8 cellular contexts compared by ENCODE assay signal in the genomic region with DNA sequence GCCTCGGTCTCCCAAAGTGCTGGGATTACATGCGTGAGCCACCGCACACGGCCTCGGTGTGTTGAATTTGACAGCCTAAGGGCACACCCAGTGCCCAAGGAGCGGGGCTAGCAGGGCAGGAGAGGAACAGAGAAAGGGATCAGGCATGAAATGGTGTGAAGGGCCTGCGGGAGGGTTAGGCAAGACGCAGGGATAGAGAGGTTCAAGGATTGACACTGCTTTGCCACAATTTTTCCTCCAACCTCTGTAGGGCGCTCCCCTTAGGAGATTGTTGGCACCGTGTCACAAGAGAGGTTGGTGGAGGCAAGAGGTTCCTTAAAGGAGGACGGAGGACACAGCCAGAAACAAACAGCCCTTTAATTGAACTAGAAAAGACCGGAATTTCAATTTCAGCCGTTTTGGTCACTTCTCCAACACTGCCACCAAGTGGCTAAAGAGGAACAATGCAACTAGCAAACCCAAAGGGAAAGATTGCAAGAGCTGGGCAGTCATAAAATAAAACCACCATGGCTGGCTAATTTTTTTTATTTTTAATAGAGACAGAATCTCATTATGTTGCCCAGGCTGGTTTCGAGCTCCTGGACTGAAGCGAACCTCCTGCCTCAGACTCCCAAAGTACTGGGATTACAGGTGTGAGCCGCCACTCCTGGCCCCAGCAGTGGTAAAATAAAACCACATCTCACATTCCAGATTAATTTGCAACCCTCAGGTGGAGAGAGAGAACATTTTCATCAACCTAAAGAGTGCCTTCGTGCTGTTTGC. TPM values are rescaled to one million over a fixed set of nuclear protein-coding genes. Genes with fewer than 3 reads are reported as not detected.
A peak's percentile ranks its signal among the peaks of the same experiment; 100 is the strongest.
DNase-seq lines count a peak whose midpoint lies in the region; ATAC-seq and TF ChIP-seq lines count a peak whose summit lies in the region.

No MANE protein-coding gene starts in this region.

- 44% methylated on average over 17 of the region's 17 CpGs for WGBS in suprapubic skin

- peak; percentile 80 for DNase-seq in CD1c-positive myeloid dendritic cell (ENCODE audit: extremely low spot score)
- DNase-seq in LoVo (ENCODE audit: low spot score) = peak; percentile 78
- peak; percentile 74 for DNase-seq in RPMI8226
- no peak for DNase-seq in breast epithelium (ENCODE audit: low spot score in 2 of 2)
- DNase-seq in kidney glomerular epithelial cell (lab: John Stamatoyannopoulos, UW) = peak; percentile 46
- no peak for DNase-seq in suprapubic skin (ENCODE audit: low spot score in 2 of 2)

- H3K9me3 ChIP-seq in breast epithelium = no peaks in the 10 kb centered on the region
- H3K9me3 ChIP-seq in suprapubic skin = no peaks in the 10 kb centered on the region

- intact Hi-C loops in breast epithelium (cut with DNase I; ENCODE audit: low total_unique reads) = no loop called here

- H3K27ac ChIP-seq in breast epithelium (no peak overlapping the region), suprapubic skin (no peak overlapping the region)

- TF ChIP-seq EP300 in suprapubic skin (IDR thresholded peaks at IDR 0.05) = no peak

- ATAC-seq in GM18502 (IDR thresholded peaks at IDR 0.05; ENCODE audit: poor library complexity, unreplicated experiment) (peak; percentile 69), GM18505 (IDR thresholded peaks at IDR 0.05; ENCODE audit: unreplicated experiment) (no peak)

- no peak for TF ChIP-seq POLR2A in breast epithelium (IDR thresholded peaks at IDR 0.05)
- no peak for TF ChIP-seq POLR2A in suprapubic skin (IDR thresholded peaks at IDR 0.05)
- no peak for TF ChIP-seq POLR2A in GM18505 (IDR thresholded peaks at IDR 0.05; ENCODE audit: borderline replicate concordance, extremely low read depth, insufficient read depth, insufficient read length)

- no peaks in the 10 kb centered on the region for H3K27me3 ChIP-seq in breast epithelium
- peaks cover 6% of the 10 kb centered on the region for H3K27me3 ChIP-seq in suprapubic skin

- no peak overlapping the region for H3K4me3 ChIP-seq in breast epithelium
- H3K4me3 ChIP-seq in suprapubic skin = no peak overlapping the region

- no peaks in the 10 kb centered on the region for H3K36me3 ChIP-seq in breast epithelium
- no peaks in the 10 kb centered on the region for H3K36me3 ChIP-seq in suprapubic skin

- TF ChIP-seq CTCF in breast epithelium (IDR thresholded peaks at IDR 0.05) = peak; percentile 86 to 92 (median 89)
- TF ChIP-seq CTCF in suprapubic skin (IDR thresholded peaks at IDR 0.05) = peak; percentile 84 to 89

- H3K4me1 ChIP-seq in breast epithelium = no peaks in the 10 kb centered on the region
- no peaks in the 10 kb centered on the region for H3K4me1 ChIP-seq in suprapubic skin

RNA-seq across cellular contexts. Expression of a gene that starts 6.9 kb away (rescaled TPM):
- total RNA-seq in breast epithelium (10 to 100 TPM; 23.0 to 46.5 (median 40.5) TPM), suprapubic skin (10 to 100 TPM; 10.9 to 24.5 (median 14.1) TPM)

Comparison
In these comparisons a context has a peak if more than half of its experiments do, and no peak if none do; other contexts are left out.
1. DNase-seq: peak in CD1c-positive myeloid dendritic cell (single experiment), LoVo (single experiment), RPMI8226 (single experiment) and kidney glomerular epithelial cell (single experiment); none in breast epithelium (0 of 2) and suprapubic skin (0 of 2).